Comparison of ENCODE assay signal across 27 cellular contexts in genomic region chr2:31642707-31643106, GRCh38.
"Had no signal": no experiment of that assay in that cellular context is flagged by ENCODE, and none has a peak within 500 bp of the region (broad histone marks: within the 10 kb centered on the region; RNA-seq: fewer than 3 reads in every experiment).

No MANE protein-coding gene starts in this region.

- FAIRE-seq: urothelium cell line had no signal

- H3K9me3 ChIP-seq: stomach, suprapubic skin, testis, thoracic aorta, thyroid gland, tibial artery, tibial nerve, transverse colon, upper lobe of left lung, upper lobe of right lung, uterus, vagina had no signal

- H3K4me1 ChIP-seq: stomach, suprapubic skin, testis, thyroid gland, tibial artery, tibial nerve, transverse colon, upper lobe of left lung, upper lobe of right lung, uterus, vagina had no signal

- H3K27ac ChIP-seq: stomach, suprapubic skin, testis, thoracic aorta, thyroid gland, tibial artery, tibial nerve, transverse colon, upper lobe of left lung, upper lobe of right lung, uterus, vagina had no signal

- H3K4me3 ChIP-seq: stomach, suprapubic skin, testis, thoracic aorta, thyroid gland, tibial artery, tibial nerve, transverse colon, upper lobe of left lung, upper lobe of right lung, uterus, vagina had no signal

- H3K36me3 ChIP-seq: stomach, suprapubic skin, thoracic aorta, thyroid gland, tibial artery, tibial nerve, transverse colon, upper lobe of left lung, upper lobe of right lung, uterus, vagina had no signal

- DNase-seq: stimulated activated CD4-positive, alpha-beta T cell treated with anti-CD3 and anti-CD28 coated beads, Interleukin-2, amount 100 ng/mL, for 48 hours; stimulated activated CD4-positive, alpha-beta T cell treated with anti-CD3 and anti-CD28 coated beads, Interleukin-4, amount 100 ng/mL, for 1 hour; stimulated activated CD4-positive, alpha-beta T cell treated with anti-CD3 and anti-CD28 coated beads, Interleukin-4, amount 100 ng/mL, for 24 hours; stimulated activated CD4-positive, alpha-beta T cell treated with anti-CD3 and anti-CD28 coated beads, Interleukin-4, amount 100 ng/mL, for 4 hours; stimulated activated CD8-positive, alpha-beta memory T cell treated with anti-CD3 and anti-CD28 coated beads, Interleukin-4, amount 100 ng/mL, for 48 hours; stimulated activated naive B cell treated with anti-CD40 and anti-IgM and Interleukin-4, amounts not matched to agents 10 μg/mL and 1 μg/mL and 100 μg/mL, for 72 hours; stimulated activated naive CD4-positive, alpha-beta T cell; stimulated activated naive CD4-positive, alpha-beta T cell treated with Interleukin-2 at 50 U/mL for 16 hours; stimulated activated naive CD8-positive, alpha-beta T cell treated with anti-CD3 and anti-CD28 coated beads, Interleukin-15, amount 100 ng/mL, for 72 hours; stimulated activated naive CD8-positive, alpha-beta T cell treated with anti-CD3 and anti-CD28 coated beads, Interleukin-15, Interleukin-2, amounts not matched to agents 100 U/mL and 50 U/mL, for 24 hours; stomach; substantia nigra; testis; thyroid gland; tibial artery; transverse colon; trophoblast cell; upper lobe of left lung; upper lobe of right lung; uterus had no signal

- H3K27me3 ChIP-seq: stomach, suprapubic skin, testis, thyroid gland, tibial artery, tibial nerve, transverse colon, upper lobe of left lung, upper lobe of right lung, uterus, vagina had no signal

- ATAC-seq: stimulated activated effector memory CD8-positive, alpha-beta T cell treated with anti-CD3 and anti-CD28 coated beads, Interleukin-12 subunit alpha, Interleukin-12 subunit beta, amount 100 ng/mL, for 72 hours; stimulated activated memory B cell treated with anti-CD40 and anti-IgM and Interleukin-4, amounts not matched to agents 10 μg/mL and 1 μg/mL and 100 μg/mL, for 72 hours; stimulated activated naive B cell treated with anti-CD40 and anti-IgM and Interleukin-4, amounts not matched to agents 10 μg/mL and 1 μg/mL and 100 μg/mL, for 72 hours; stimulated activated naive CD8-positive, alpha-beta T cell treated with anti-CD3 and anti-CD28 coated beads, Interleukin-15, amount 100 ng/mL, for 72 hours; stimulated activated naive CD8-positive, alpha-beta T cell treated with anti-CD3 and anti-CD28 coated beads, Interleukin-15, Interleukin-2, amounts not matched to agents 100 U/mL and 50 U/mL, for 24 hours; upper lobe of right lung had no signal
